In genomic region chr4:931194-931959, GRCh38 we compare ENCODE assay signal across 1 cellular context.
A peak's percentile ranks its signal among the peaks of the same experiment; 100 is the strongest.
TF ChIP-seq lines count a peak whose summit lies in the region.

No MANE protein-coding gene starts in this region.

TF ChIP-seq in IMR-90, 13 proteins besides CTCF, POLR2A, EP300 and RAD21 (continued from another document):
- TF ChIP-seq, protein P1, sequence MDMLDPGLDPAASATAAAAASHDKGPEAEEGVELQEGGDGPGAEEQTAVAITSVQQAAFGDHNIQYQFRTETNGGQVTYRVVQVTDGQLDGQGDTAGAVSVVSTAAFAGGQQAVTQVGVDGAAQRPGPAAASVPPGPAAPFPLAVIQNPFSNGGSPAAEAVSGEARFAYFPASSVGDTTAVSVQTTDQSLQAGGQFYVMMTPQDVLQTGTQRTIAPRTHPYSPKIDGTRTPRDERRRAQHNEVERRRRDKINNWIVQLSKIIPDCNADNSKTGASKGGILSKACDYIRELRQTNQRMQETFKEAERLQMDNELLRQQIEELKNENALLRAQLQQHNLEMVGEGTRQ (IDR thresholded peaks at IDR 0.05; ENCODE audit: low read depth, low read length) = 0 out of 2 replicates have a peak, but pooled peaks have one; percentile 46
- TF ChIP-seq MAFK (IDR thresholded peaks at IDR 0.05; ENCODE audit: low read depth, low read length) = peak; percentile 45; the same call in 1 of the 2 replicates
- TF ChIP-seq, protein P2, sequence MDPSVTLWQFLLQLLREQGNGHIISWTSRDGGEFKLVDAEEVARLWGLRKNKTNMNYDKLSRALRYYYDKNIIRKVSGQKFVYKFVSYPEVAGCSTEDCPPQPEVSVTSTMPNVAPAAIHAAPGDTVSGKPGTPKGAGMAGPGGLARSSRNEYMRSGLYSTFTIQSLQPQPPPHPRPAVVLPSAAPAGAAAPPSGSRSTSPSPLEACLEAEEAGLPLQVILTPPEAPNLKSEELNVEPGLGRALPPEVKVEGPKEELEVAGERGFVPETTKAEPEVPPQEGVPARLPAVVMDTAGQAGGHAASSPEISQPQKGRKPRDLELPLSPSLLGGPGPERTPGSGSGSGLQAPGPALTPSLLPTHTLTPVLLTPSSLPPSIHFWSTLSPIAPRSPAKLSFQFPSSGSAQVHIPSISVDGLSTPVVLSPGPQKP (IDR thresholded peaks at IDR 0.05; ENCODE audit: borderline replicate concordance, low read depth, low read length) = no peak
- peak; percentile 94 for TF ChIP-seq BHLHE40 (IDR thresholded peaks at IDR 0.05; ENCODE audit: low read depth, low read length)
TF ChIP-seq in IMR-90: peak in this region for 3.
